ENCODE assay signal across 25 cellular contexts in the genomic region with DNA sequence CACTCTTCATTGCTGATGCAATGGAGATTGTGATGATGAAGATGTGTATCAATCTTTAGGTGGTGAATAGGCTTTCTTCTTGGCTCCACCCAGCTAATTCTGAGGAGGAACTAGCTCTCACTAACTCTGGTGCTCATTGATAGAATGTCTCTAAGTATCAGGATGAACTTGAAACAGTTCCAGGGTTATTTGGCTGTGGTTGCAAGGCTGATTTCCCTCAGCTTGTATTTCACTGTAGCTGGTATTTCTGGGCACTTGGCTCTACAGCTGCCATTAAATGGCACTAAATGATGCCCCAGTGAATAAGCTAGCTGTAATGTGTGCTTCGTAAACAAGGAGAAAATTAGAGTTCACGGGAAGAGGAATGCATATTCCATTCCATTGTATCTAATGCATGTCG.
A peak's percentile ranks its signal among the peaks of the same experiment; 100 is the strongest.
DNase-seq lines count a peak whose midpoint lies in the region; ATAC-seq and TF ChIP-seq lines count a peak whose summit lies in the region.
"Had no signal": no experiment of that assay in that cellular context is flagged by ENCODE, and none has a peak within 500 bp of the region (broad histone marks: within the 10 kb centered on the region; RNA-seq: fewer than 3 reads in every experiment).

No MANE protein-coding gene starts in this region.

- CTCF ChIA-PET in SK-N-SH (lab: Yijun Ruan, JAX), result interaction anchor here (1.1 kb wide), 1 partner anchor 13 kb away, joined by 4 read pairs; no protein-coding TSS in a partner anchor

- H3K9me3 ChIP-seq in heart left ventricle, result no peaks in the 10 kb centered on the region
- H3K9me3 ChIP-seq in SK-N-SH, result no peaks in the 10 kb centered on the region
- H3K9me3 ChIP-seq: Peyer's patch had no signal

- H2AFZ ChIP-seq in SK-N-SH (ENCODE audit: low read depth), result no peak overlapping the region

- H3F3A ChIP-seq in SK-N-SH (replicated peaks; ENCODE audit: insufficient read depth), result no peaks in the 10 kb centered on the region

- in situ Hi-C loops in ACHN (cut with HindIII; ENCODE audit: low pct_ligation_motif_present, low pct_unique_long_range_greater_than_20kb, low sequenced_read_pairs), result no loop called here

- intact Hi-C loops in Right ventricle myocardium inferior (cut with DNase I) (loop anchor here (5.0 kb wide), 1 partner anchor 55 kb away; no protein-coding TSS in a partner anchor), heart left ventricle (cut with DNase I) (no loop called here), sciatic nerve (cut with DNase I) (no loop called here)

- no peaks in the 10 kb centered on the region for H4K20me1 ChIP-seq in SK-N-SH (ENCODE audit: insufficient read depth)

- 62 to 80% (median 74%) methylated on average over 3 of the region's 3 CpGs for WGBS in heart left ventricle, 4 donors
- 6% methylated on average over 3 of the region's 3 CpGs for WGBS in SK-N-SH (ENCODE audit: low lambda C conversion rate)

- TF ChIP-seq RAD21 in SK-N-SH (IDR thresholded peaks at IDR 0.05; ENCODE audit: low read length), result no peak

- H3K4me1 ChIP-seq in heart left ventricle (no peaks in the 10 kb centered on the region), SK-N-SH (ENCODE audit: control insufficient read depth in 1 of 2, insufficient read depth in 2 of 2, low read depth in 1 of 2, low read length in 1 of 2) (no peaks in the 10 kb centered on the region)
- H3K4me1 ChIP-seq: Peyer's patch had no signal

- H3K36me3 ChIP-seq in heart left ventricle, result no peaks in the 10 kb centered on the region
- no peaks in the 10 kb centered on the region for H3K36me3 ChIP-seq in SK-N-SH (replicated peaks in 1 of 2; ENCODE audit: control insufficient read depth in 1 of 2, insufficient read depth in 2 of 2, low read length in 1 of 2)
- H3K36me3 ChIP-seq: Peyer's patch had no signal

- no peak for TF ChIP-seq POLR2A in heart left ventricle (IDR thresholded peaks at IDR 0.05)

- TF ChIP-seq CTCF in heart left ventricle (IDR thresholded peaks at IDR 0.05) (no peak), epithelial cell of proximal tubule (conservative IDR thresholded peaks at IDR 0.05; ENCODE audit: low read depth, low read length) (no peak), SK-N-SH (IDR thresholded peaks at IDR 0.05) (no peak)

- ATAC-seq in Right ventricle myocardium inferior (peak; percentile 42), heart left ventricle (no peak), sciatic nerve (peak; percentile 34)
- ATAC-seq: HCT116, SK-N-SH treated with all-trans-retinoic acid at 6 μM for 48 hours, T-cell had no signal

- no peak overlapping the region for H3K4me2 ChIP-seq in SK-N-SH

- H3K27ac ChIP-seq in heart left ventricle, result no peak overlapping the region
- no peak overlapping the region for H3K27ac ChIP-seq in SK-N-SH (ENCODE audit: low read depth in 2 of 2, low read length in 1 of 2)
- H3K27ac ChIP-seq: Peyer's patch had no signal

- POLR2A ChIA-PET in SK-N-SH (lab: Yijun Ruan, JAX), result no interaction called here

- TF ChIP-seq EP300 in SK-N-SH (IDR thresholded peaks at IDR 0.05; ENCODE audit: borderline replicate concordance in 1 of 2, low read depth in 1 of 2, low read length in 1 of 2), result no peak

- H3K4me3 ChIP-seq in heart left ventricle (no peak overlapping the region), epithelial cell of proximal tubule (ENCODE audit: low read depth, low read length) (no peak overlapping the region), SK-N-SH (ENCODE audit: low read depth in 2 of 2, low read length in 1 of 2) (no peak overlapping the region)
- H3K4me3 ChIP-seq: Peyer's patch had no signal

- H3K79me2 ChIP-seq in SK-N-SH (ENCODE audit: insufficient read depth), result no peaks in the 10 kb centered on the region

- H3K27me3 ChIP-seq in heart left ventricle (no peaks in the 10 kb centered on the region), SK-N-SH (ENCODE audit: insufficient read depth) (peaks cover 4% of the 10 kb centered on the region; the same call in 1 of the 2 replicates)
- H3K27me3 ChIP-seq: Peyer's patch had no signal

- no peaks in the 10 kb centered on the region for H3K9me2 ChIP-seq in SK-N-SH

- no peak overlapping the region for H3K9ac ChIP-seq in SK-N-SH

- DNase-seq in Right ventricle myocardium inferior (ENCODE audit: missing footprints) (no peak), heart left ventricle (no peak), NAMALWA (ENCODE audit: low spot score) (peak; percentile 66), epithelial cell of proximal tubule (ENCODE audit: low read depth) (peak; percentile 35), sciatic nerve (ENCODE audit: low spot score) (no peak), SK-N-SH (no peak), ACHN (no peak)
- DNase-seq: AML-193; CD8-positive, alpha-beta memory T cell; DMS 273 treated with DMSO at 0.1 percent for 48 hours; DMS79 treated with DMSO at 0.1 percent for 48 hours; GF-D8; IMR-90; KG1; NCI-H1092; NCI-H1417 treated with DMSO at 0.1 percent for 48 hours; NCI-H1694 treated with DMSO at 0.1 percent for 48 hours; NCI-H2171 treated with DMSO at 0.1 percent for 48 hours; NCI-H345; NCI-H510A treated with DMSO at 0.1 percent for 48 hours; NCI-H774; Peyer's patch; T-cell had no signal

TF ChIP-seq in SK-N-SH, 30 proteins besides CTCF, POLR2A, EP300 and RAD21:
- no peak for TF ChIP-seq EZH2phosphoT487 (IDR thresholded peaks at IDR 0.05; ENCODE audit: borderline replicate concordance, low read depth)
- TF ChIP-seq, protein P1, sequence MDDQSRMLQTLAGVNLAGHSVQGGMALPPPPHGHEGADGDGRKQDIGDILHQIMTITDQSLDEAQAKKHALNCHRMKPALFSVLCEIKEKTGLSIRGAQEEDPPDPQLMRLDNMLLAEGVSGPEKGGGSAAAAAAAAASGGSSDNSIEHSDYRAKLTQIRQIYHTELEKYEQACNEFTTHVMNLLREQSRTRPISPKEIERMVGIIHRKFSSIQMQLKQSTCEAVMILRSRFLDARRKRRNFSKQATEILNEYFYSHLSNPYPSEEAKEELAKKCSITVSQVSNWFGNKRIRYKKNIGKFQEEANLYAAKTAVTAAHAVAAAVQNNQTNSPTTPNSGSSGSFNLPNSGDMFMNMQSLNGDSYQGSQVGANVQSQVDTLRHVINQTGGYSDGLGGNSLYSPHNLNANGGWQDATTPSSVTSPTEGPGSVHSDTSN (IDR thresholded peaks at IDR 0.05), result no peak
- TF ChIP-seq RXRA (IDR thresholded peaks at IDR 0.05; ENCODE audit: borderline replicate concordance, low read depth), result no peak
- no peak for TF ChIP-seq FOXJ3 (CRISPR knock-in tag; IDR thresholded peaks at IDR 0.05)
- no peak for TF ChIP-seq FOXM1 (IDR thresholded peaks at IDR 0.05; ENCODE audit: low read depth)
- no peak for TF ChIP-seq GABPA (IDR thresholded peaks at IDR 0.05; ENCODE audit: low read depth)
- TF ChIP-seq FOSL2 (IDR thresholded peaks at IDR 0.05; ENCODE audit: borderline replicate concordance, low read depth), result no peak
- TF ChIP-seq JUND (IDR thresholded peaks at IDR 0.05), result no peak
- TF ChIP-seq POLR2AphosphoS5 (IDR thresholded peaks at IDR 0.05; ENCODE audit: low read depth, low read length), result no peak
- TF ChIP-seq MXI1 (IDR thresholded peaks at IDR 0.05; ENCODE audit: low read depth, low read length), result no peak
- TF ChIP-seq NRF1 (IDR thresholded peaks at IDR 0.05; ENCODE audit: low read depth, low read length), result no peak
- no peak for TF ChIP-seq TCF12 (IDR thresholded peaks at IDR 0.05)
- no peak for TF ChIP-seq NFIC (IDR thresholded peaks at IDR 0.05; ENCODE audit: borderline replicate concordance)
- TF ChIP-seq, protein P2, sequence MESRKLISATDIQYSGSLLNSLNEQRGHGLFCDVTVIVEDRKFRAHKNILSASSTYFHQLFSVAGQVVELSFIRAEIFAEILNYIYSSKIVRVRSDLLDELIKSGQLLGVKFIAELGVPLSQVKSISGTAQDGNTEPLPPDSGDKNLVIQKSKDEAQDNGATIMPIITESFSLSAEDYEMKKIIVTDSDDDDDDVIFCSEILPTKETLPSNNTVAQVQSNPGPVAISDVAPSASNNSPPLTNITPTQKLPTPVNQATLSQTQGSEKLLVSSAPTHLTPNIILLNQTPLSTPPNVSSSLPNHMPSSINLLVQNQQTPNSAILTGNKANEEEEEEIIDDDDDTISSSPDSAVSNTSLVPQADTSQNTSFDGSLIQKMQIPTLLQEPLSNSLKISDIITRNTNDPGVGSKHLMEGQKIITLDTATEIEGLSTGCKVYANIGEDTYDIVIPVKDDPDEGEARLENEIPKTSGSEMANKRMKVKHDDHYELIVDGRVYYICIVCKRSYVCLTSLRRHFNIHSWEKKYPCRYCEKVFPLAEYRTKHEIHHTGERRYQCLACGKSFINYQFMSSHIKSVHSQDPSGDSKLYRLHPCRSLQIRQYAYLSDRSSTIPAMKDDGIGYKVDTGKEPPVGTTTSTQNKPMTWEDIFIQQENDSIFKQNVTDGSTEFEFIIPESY (IDR thresholded peaks at IDR 0.05; ENCODE audit: borderline replicate concordance, low read depth), result no peak
- no peak for TF ChIP-seq YY1 (IDR thresholded peaks at IDR 0.05; ENCODE audit: low read depth)
- TF ChIP-seq RCOR1 (IDR thresholded peaks at IDR 0.05; ENCODE audit: low read length), result no peak
- no peak for TF ChIP-seq MEF2A (IDR thresholded peaks at IDR 0.05; ENCODE audit: borderline replicate concordance, low read depth)

Comparison
In these comparisons a context has a peak if more than half of its experiments do, and no peak if none do; other contexts are left out.
1. ATAC-seq: peak in Right ventricle myocardium inferior (single experiment) and sciatic nerve (single experiment); none in heart left ventricle (0 of 4).
2. DNase-seq: peak in NAMALWA (single experiment) and epithelial cell of proximal tubule (single experiment); none in Right ventricle myocardium inferior (single experiment), heart left ventricle (0 of 5), sciatic nerve (single experiment), SK-N-SH (single experiment) and ACHN (single experiment).